2 cellular contexts compared by ENCODE assay signal in genomic region chr13:51009597-51009996, GRCh38.
TF ChIP-seq lines count a peak whose summit lies in the region.

No MANE protein-coding gene starts in this region.

TF ChIP-seq in HepG2, 621 proteins besides CTCF, POLR2A, EP300 and RAD21 (continued from another document):
- TF ChIP-seq ZFP1 (CRISPR knock-in tag; IDR thresholded peaks at IDR 0.05) (no peak), ZBTB40 (IDR thresholded peaks at IDR 0.05) (peak; percentile 53; the same call in 1 of the 2 replicates), ZBTB40 (CRISPR knock-in tag; IDR thresholded peaks at IDR 0.05) (peak; percentile 79; the same call in 1 of the 2 replicates), ZNF543 (CRISPR knock-in tag; IDR thresholded peaks at IDR 0.05) (no peak)
TF ChIP-seq in HepG2: peak in this region for 1.

TF ChIP-seq in GM12878, 131 proteins besides CTCF, POLR2A, EP300 and RAD21:
- TF ChIP-seq ZBTB40 (IDR thresholded peaks at IDR 0.05; ENCODE audit: borderline replicate concordance) (peak; percentile 62; the same call in 1 of the 2 replicates), NR2C1 (IDR thresholded peaks at IDR 0.05) (no peak), ZNF217 (IDR thresholded peaks at IDR 0.05) (no peak), ZNF687 (IDR thresholded peaks at IDR 0.05) (no peak), HDGF (IDR thresholded peaks at IDR 0.05) (no peak)
